Comparison of ENCODE assay signal across 11 cellular contexts in genomic region chr15:90280743-90281142, GRCh38. TPM values are rescaled to one million over a fixed set of nuclear protein-coding genes. Genes with fewer than 3 reads are reported as not detected.
DNase-seq lines count a peak whose midpoint lies in the region; ATAC-seq, FAIRE-seq and TF ChIP-seq lines count a peak whose summit lies in the region.
"Not testable (repeated sequence)": the region's sequence is repeated elsewhere in the genome, so short reads cannot be mapped to it uniquely, and the experiment has no call there.
"Had no signal": no experiment of that assay in that cellular context is flagged by ENCODE, and none has a peak within 500 bp of the region (broad histone marks: within the 10 kb centered on the region; RNA-seq: fewer than 3 reads in every experiment).

No MANE protein-coding gene starts in this region.

- TF ChIP-seq POLR2A in K562 (conservative IDR thresholded peaks at IDR 0.05): not testable (repeated sequence)

- not testable (repeated sequence) for DNase-seq in SJCRH30; WERI-Rb-1; K562 (ENCODE audit: extremely low read depth in 1 of 4, low spot score in 3 of 4); neural progenitor cell (ENCODE audit: low spot score)
- peak; percentile 14 for DNase-seq in activated CD8-positive, alpha-beta memory T cell treated with anti-CD3 and anti-CD28 coated beads, Interleukin-2, amount 10 ng/mL, durations not matched to agents 7 days and 5 days
- DNase-seq in right atrium auricular region (ENCODE audit: low spot score) (peak; percentile 18), osteocyte (ENCODE audit: extremely low spot score, unreplicated experiment) (peak; percentile 32), upper lobe of right lung (peak; percentile 6)

- not testable (repeated sequence) for TF ChIP-seq RAD21 in K562 (CRISPR knock-in tag; conservative IDR thresholded peaks at IDR 0.05 in 1 of 2, IDR thresholded peaks at IDR 0.05 in 1 of 2)

- not testable (repeated sequence) for FAIRE-seq in K562 (lab: Jason Lieb, UNC)

- intact Hi-C loops in K562 (cut with micrococcal nuclease): loop anchor here (10.0 kb wide), 1 partner anchor 536 kb away; no protein-coding TSS in a partner anchor
- intact Hi-C loops in upper lobe of right lung (cut with DNase I): not testable (repeated sequence)

- H3K27me3 Mint-ChIP-seq in activated CD8-positive, alpha-beta memory T cell treated with anti-CD3 and anti-CD28 coated beads, Interleukin-2, amount 10 ng/mL, durations not matched to agents 7 days and 5 days; neural progenitor cell (ENCODE audit: insufficient read depth, low read depth); osteocyte (ENCODE audit: unreplicated experiment): not testable (repeated sequence)

- H3K4me1 ChIP-seq in SJCRH30; K562 (replicated peaks in 1 of 2; ENCODE audit: control insufficient read depth in 2 of 2, insufficient read depth in 2 of 2, low read length in 2 of 2); right atrium auricular region; neural progenitor cell; upper lobe of right lung: not testable (repeated sequence)

- in situ Hi-C loops in K562 (cut with MboI): not testable (repeated sequence)

- not testable (repeated sequence) for H3K4me3 ChIP-seq in SJCRH30; WERI-Rb-1 (ENCODE audit: low read depth, low read length); K562; right atrium auricular region; neural progenitor cell; upper lobe of right lung

- not testable (repeated sequence) for H3K4me3 Mint-ChIP-seq in activated CD8-positive, alpha-beta memory T cell treated with anti-CD3 and anti-CD28 coated beads, Interleukin-2, amount 10 ng/mL, durations not matched to agents 7 days and 5 days; neural progenitor cell; osteocyte (ENCODE audit: unreplicated experiment)

- not testable (repeated sequence) for H3K9me1 ChIP-seq in K562 (ENCODE audit: control insufficient read depth, insufficient read depth, low read length)

- POLR2A ChIA-PET in K562 (lab: Yijun Ruan, JAX): not testable (repeated sequence)

- not testable (repeated sequence) for H3K36me3 ChIP-seq in SJCRH30; WERI-Rb-1; K562 (ENCODE audit: control insufficient read depth, insufficient read depth, low read length); right atrium auricular region; neural progenitor cell; upper lobe of right lung

- not testable (repeated sequence) for H3K9me3 ChIP-seq in SJCRH30 (replicated peaks); WERI-Rb-1 (ENCODE audit: severe bottlenecking); K562 (replicated peaks; ENCODE audit: control insufficient read depth, insufficient read depth, low read depth, low read length); right atrium auricular region; neural progenitor cell (ENCODE audit: low read depth); upper lobe of right lung

- ATAC-seq in activated CD8-positive, alpha-beta memory T cell treated with anti-CD3 and anti-CD28 coated beads, Interleukin-2, amount 10 ng/mL, durations not matched to agents 7 days and 5 days; upper lobe of right lung: not testable (repeated sequence)
- ATAC-seq in K562: peak; percentile 79

- TF ChIP-seq CTCF in WERI-Rb-1 (IDR thresholded peaks at IDR 0.05; ENCODE audit: low read depth, low read length); K562 (IDR thresholded peaks at IDR 0.05 in 2 of 3, conservative IDR thresholded peaks at IDR 0.05 in 1 of 3; ENCODE audit: insufficient read depth in 2 of 3, low read depth in 1 of 3, low read length in 3 of 3); right atrium auricular region (IDR thresholded peaks at IDR 0.05); neural progenitor cell (IDR thresholded peaks at IDR 0.05); osteocyte (IDR thresholded peaks at IDR 0.05); upper lobe of right lung (IDR thresholded peaks at IDR 0.05): not testable (repeated sequence)

- not testable (repeated sequence) for H4K20me1 ChIP-seq in K562 (replicated peaks; ENCODE audit: control insufficient read depth, insufficient read depth, low read length); neural progenitor cell (ENCODE audit: low read depth)

- H3K79me2 ChIP-seq in K562 (ENCODE audit: control insufficient read depth, insufficient read depth, low read length); neural progenitor cell (ENCODE audit: low read depth): not testable (repeated sequence)

- not testable (repeated sequence) for H2AFZ ChIP-seq in K562 (ENCODE audit: low read depth, low read length); neural progenitor cell (replicated peaks)

- WGBS in K562 (ENCODE audit: insufficient coverage, low coverage, missing lambda C conversion rate): 49% methylated on average over 5 of the region's 5 CpGs

- peaks cover 13% of the 10 kb centered on the region for H3F3A ChIP-seq in neural progenitor cell (ENCODE audit: low read depth)

- not testable (repeated sequence) for H3K9me3 Mint-ChIP-seq in activated CD8-positive, alpha-beta memory T cell treated with anti-CD3 and anti-CD28 coated beads, Interleukin-2, amount 10 ng/mL, durations not matched to agents 7 days and 5 days (ENCODE audit: low read depth); neural progenitor cell; osteocyte (ENCODE audit: unreplicated experiment)

- CTCF ChIA-PET in activated CD8-positive, alpha-beta memory T cell treated with anti-CD3 and anti-CD28 coated beads, Interleukin-2, amount 10 ng/mL, durations not matched to agents 7 days and 5 days (lab: Charles Lee): interaction anchor here (0.9 to 1.4 kb wide), 3 partner anchors 10 to 32 kb away, joined by 3 to 6 read pairs (median 4); partner anchors contain the start of gene TTLL13
- CTCF ChIA-PET in K562 (lab: Yijun Ruan, JAX; ENCODE audit: low intra/inter-chr PET ratio): not testable (repeated sequence)

- not testable (repeated sequence) for H3K27ac Mint-ChIP-seq in activated CD8-positive, alpha-beta memory T cell treated with anti-CD3 and anti-CD28 coated beads, Interleukin-2, amount 10 ng/mL, durations not matched to agents 7 days and 5 days; neural progenitor cell; osteocyte (ENCODE audit: unreplicated experiment)

- not testable (repeated sequence) for H3K36me3 Mint-ChIP-seq in activated CD8-positive, alpha-beta memory T cell treated with anti-CD3 and anti-CD28 coated beads, Interleukin-2, amount 10 ng/mL, durations not matched to agents 7 days and 5 days; neural progenitor cell; osteocyte (ENCODE audit: unreplicated experiment)

- H3K4me2 ChIP-seq in K562 (ENCODE audit: insufficient read depth, low read length): not testable (repeated sequence)
- peak overlapping the region; percentile 50 for H3K4me2 ChIP-seq in neural progenitor cell

- BruUV-seq in K562 (replicated peaks; lab: Mats Ljungman, UMichigan): not testable (repeated sequence)

- not testable (repeated sequence) for H3K27me3 ChIP-seq in SJCRH30; WERI-Rb-1 (ENCODE audit: insufficient read depth, low read depth, severe bottlenecking); K562 (ENCODE audit: control insufficient read depth in 2 of 2, insufficient read depth in 2 of 2, low read length in 2 of 2); right atrium auricular region; neural progenitor cell; upper lobe of right lung

- TF ChIP-seq EP300 in K562 (IDR thresholded peaks at IDR 0.05; ENCODE audit: low read length): not testable (repeated sequence)

- peak overlapping the region; percentile 30; the same call in 1 of the 2 replicates for H3K27ac ChIP-seq in SJCRH30
- H3K27ac ChIP-seq in WERI-Rb-1: peak overlapping the region; percentile 29
- H3K27ac ChIP-seq in K562 (ENCODE audit: extremely low read depth, low read depth, low read length); right atrium auricular region; neural progenitor cell; upper lobe of right lung: not testable (repeated sequence)

- not testable (repeated sequence) for H3K4me1 Mint-ChIP-seq in activated CD8-positive, alpha-beta memory T cell treated with anti-CD3 and anti-CD28 coated beads, Interleukin-2, amount 10 ng/mL, durations not matched to agents 7 days and 5 days; neural progenitor cell; osteocyte (ENCODE audit: unreplicated experiment)

- not testable (repeated sequence) for H3K9ac ChIP-seq in K562 (ENCODE audit: insufficient read depth in 1 of 2, low read depth in 2 of 2, low read length in 2 of 2); neural progenitor cell

RNA-seq across cellular contexts. Expression of gene NGRN, which starts 15.3 kb away (rescaled TPM):
- total RNA-seq in SJCRH30 (2014; rRNA removed; shearing (Covaris generic)): 88.9 and 93.4 TPM in 2 replicates
- total RNA-seq in activated CD8-positive, alpha-beta memory T cell treated with anti-CD3 and anti-CD28 coated beads, Interleukin-2, amount 10 ng/mL, durations not matched to agents 7 days and 5 days: 10 to 100 TPM; 30.1 to 34.9 TPM
- total RNA-seq in K562 (2011; cell fraction: chromatin; rRNA removed; ENCODE audit: low replicate concordance): 23.0 and 24.9 TPM in 2 replicates
- 17.9 and 20.5 TPM in 2 replicates for total RNA-seq in K562 (2011; cell fraction: nucleolus; rRNA removed)
- total RNA-seq in K562 (2011; cell fraction: nucleoplasm; rRNA removed): 24.8 and 26.5 TPM in 2 replicates
- total RNA-seq in K562 (2014; rRNA removed): 69.5 and 73.4 TPM in 2 replicates
- 54.9 and 58.8 TPM in 2 replicates for total RNA-seq in K562 (2014; rRNA removed; fragmentation: Illumina TruSeq; extraction: Trizol)
- 60.0 and 61.5 TPM in 2 replicates for total RNA-seq in K562 (2015; rRNA removed; fragmentation: Illumina TruSeq; extraction: Trizol)
- total RNA-seq in K562 (2021): 64.6 and 66.5 TPM in 2 replicates
- 57.5 and 62.8 TPM in 2 replicates for polyA plus RNA-seq in K562 (2011; rRNA removed)
- 45.8 and 48.7 TPM in 2 replicates for polyA plus RNA-seq in K562 (2011; cell fraction: cytosol; rRNA removed)
- polyA plus RNA-seq in K562 (2011; cell fraction: nucleus; rRNA removed): 21.4 and 27.0 TPM in 2 replicates
- polyA plus RNA-seq in K562 (2012): 49.2 and 50.7 TPM in 2 replicates
- polyA plus RNA-seq in K562 (2014; fragmentation: Illumina TruSeq; extraction: Trizol): 47.9 and 56.5 TPM in 2 replicates
- polyA plus RNA-seq in K562 (2014; fragmentation: Nextera tagmentation; extraction: Ambion mirVana): 10 to 100 TPM; 14.0 to 21.0 TPM
- polyA plus RNA-seq in K562 (2014; rRNA removed): 64.5 and 70.3 TPM in 2 replicates
- polyA minus RNA-seq in K562 (2011; rRNA and poly(A)+ RNA removed): 37.7 and 38.0 TPM in 2 replicates
- polyA minus RNA-seq in K562 (2011; cell fraction: cytosol; rRNA and poly(A)+ RNA removed): 18.5 and 20.3 TPM in 2 replicates
- 8.5 and 11.4 TPM in 2 replicates for polyA minus RNA-seq in K562 (2011; cell fraction: nucleus; rRNA and poly(A)+ RNA removed)
- total RNA-seq in right atrium auricular region: 100 to 1,000 TPM; 107 to 110 TPM
- total RNA-seq in neural progenitor cell (ENCODE audit: low replicate concordance): 47.8 and 66.8 TPM in 2 replicates
- 92.3 and 94.8 TPM in 2 replicates for total RNA-seq in osteocyte
- 75.0 TPM for total RNA-seq in upper lobe of right lung

RNA-seq across cellular contexts. Expression of gene TTLL13, which starts 31.4 kb away (rescaled TPM):
- not detected in 2 replicates for total RNA-seq in SJCRH30 (2014; rRNA removed; shearing (Covaris generic))
- total RNA-seq in activated CD8-positive, alpha-beta memory T cell treated with anti-CD3 and anti-CD28 coated beads, Interleukin-2, amount 10 ng/mL, durations not matched to agents 7 days and 5 days: 1 to 10 TPM in 1 of 2 experiments, under 1 TPM in 1; 0.80 to 1.1 TPM
- 1.1 and 1.4 TPM in 2 replicates for total RNA-seq in K562 (2011; cell fraction: chromatin; rRNA removed; ENCODE audit: low replicate concordance)
- 0.53 and 0.83 TPM in 2 replicates for total RNA-seq in K562 (2011; cell fraction: nucleolus; rRNA removed)
- 0.37 and 0.76 TPM in 2 replicates for total RNA-seq in K562 (2011; cell fraction: nucleoplasm; rRNA removed)
- total RNA-seq in K562 (2014; rRNA removed) (0.04 TPM in 1 of 2 replicates, not detected in the other), K562 (2014; rRNA removed; fragmentation: Illumina TruSeq; extraction: Trizol) (0.10 and 0.22 TPM in 2 replicates), K562 (2015; rRNA removed; fragmentation: Illumina TruSeq; extraction: Trizol) (0.11 TPM in 1 of 2 replicates, not detected in the other), K562 (2021) (0.11 and 0.36 TPM in 2 replicates), right atrium auricular region (not detected), neural progenitor cell (ENCODE audit: low replicate concordance) (0.19 TPM in 1 of 2 replicates, not detected in the other), osteocyte (not detected in 2 replicates), upper lobe of right lung (not detected)
- polyA plus RNA-seq in K562 (2011; rRNA removed) (0.20 and 0.24 TPM in 2 replicates), K562 (2014; fragmentation: Illumina TruSeq; extraction: Trizol) (0.12 TPM in 1 of 2 replicates, not detected in the other), K562 (2014; fragmentation: Nextera tagmentation; extraction: Ambion mirVana) (under 1 TPM; 0.10 to 0.17 TPM), K562 (2014; rRNA removed) (0.05 TPM in 1 of 2 replicates, not detected in the other)
- polyA plus RNA-seq in K562 (2011; cell fraction: cytosol; rRNA removed): 0.22 and 0.24 TPM in 2 replicates
- polyA plus RNA-seq in K562 (2011; cell fraction: nucleus; rRNA removed): 0.49 and 0.74 TPM in 2 replicates
- 0.17 and 0.55 TPM in 2 replicates for polyA plus RNA-seq in K562 (2012)
- 0.28 and 0.51 TPM in 2 replicates for polyA minus RNA-seq in K562 (2011; rRNA and poly(A)+ RNA removed)
- polyA minus RNA-seq in K562 (2011; cell fraction: cytosol; rRNA and poly(A)+ RNA removed): not detected in 2 replicates
- polyA minus RNA-seq in K562 (2011; cell fraction: nucleus; rRNA and poly(A)+ RNA removed): 0.22 and 0.40 TPM in 2 replicates
- total RNA-seq: A172, A673 had no signal
- polyA plus RNA-seq: CD4-positive, alpha-beta memory T cell had no signal

RNA-seq across cellular contexts. Expression of gene GDPGP1, which starts 46.7 kb away (rescaled TPM):
- total RNA-seq in SJCRH30 (2014; rRNA removed; shearing (Covaris generic)): 1.8 and 2.7 TPM in 2 replicates
- 1 to 10 TPM; 7.0 to 9.8 TPM for total RNA-seq in activated CD8-positive, alpha-beta memory T cell treated with anti-CD3 and anti-CD28 coated beads, Interleukin-2, amount 10 ng/mL, durations not matched to agents 7 days and 5 days
- 9.0 and 29.0 TPM in 2 replicates for total RNA-seq in K562 (2011; cell fraction: chromatin; rRNA removed; ENCODE audit: low replicate concordance)
- total RNA-seq in K562 (2011; cell fraction: nucleolus; rRNA removed): 29.9 and 32.4 TPM in 2 replicates
- 18.3 and 18.8 TPM in 2 replicates for total RNA-seq in K562 (2011; cell fraction: nucleoplasm; rRNA removed)
- total RNA-seq in K562 (2014; rRNA removed) (3.9 and 4.0 TPM in 2 replicates), K562 (2014; rRNA removed; fragmentation: Illumina TruSeq; extraction: Trizol) (2.8 and 3.0 TPM in 2 replicates), K562 (2015; rRNA removed; fragmentation: Illumina TruSeq; extraction: Trizol) (2.4 and 3.0 TPM in 2 replicates), K562 (2021) (6.0 and 6.1 TPM in 2 replicates), right atrium auricular region (10 to 100 TPM in 1 of 2 donors, 1 to 10 TPM in 1; 8.6 to 16.1 TPM), neural progenitor cell (ENCODE audit: low replicate concordance) (0.67 and 3.5 TPM in 2 replicates), osteocyte (5.6 and 6.6 TPM in 2 replicates), upper lobe of right lung (11.2 TPM)
- polyA plus RNA-seq in K562 (2011; rRNA removed) (3.7 and 4.0 TPM in 2 replicates), K562 (2014; fragmentation: Illumina TruSeq; extraction: Trizol) (1.2 and 2.0 TPM in 2 replicates), K562 (2014; fragmentation: Nextera tagmentation; extraction: Ambion mirVana) (under 1 TPM; 0.78 to 0.92 TPM), K562 (2014; rRNA removed) (2.6 and 3.3 TPM in 2 replicates)
- polyA plus RNA-seq in K562 (2011; cell fraction: cytosol; rRNA removed): 1.4 and 2.7 TPM in 2 replicates
- 9.9 and 12.7 TPM in 2 replicates for polyA plus RNA-seq in K562 (2011; cell fraction: nucleus; rRNA removed)
- 2.3 and 4.2 TPM in 2 replicates for polyA plus RNA-seq in K562 (2012)
- polyA minus RNA-seq in K562 (2011; rRNA and poly(A)+ RNA removed): 7.1 and 7.7 TPM in 2 replicates
- polyA minus RNA-seq in K562 (2011; cell fraction: cytosol; rRNA and poly(A)+ RNA removed): 6.0 and 7.6 TPM in 2 replicates
- polyA minus RNA-seq in K562 (2011; cell fraction: nucleus; rRNA and poly(A)+ RNA removed): 13.9 and 15.4 TPM in 2 replicates

RNA-seq across cellular contexts. Expression of gene CIB1, which starts 47.0 kb away (rescaled TPM):
- 12.7 and 15.6 TPM in 2 replicates for total RNA-seq in SJCRH30 (2014; rRNA removed; shearing (Covaris generic))
- 100 to 1,000 TPM; 120 to 127 TPM for total RNA-seq in activated CD8-positive, alpha-beta memory T cell treated with anti-CD3 and anti-CD28 coated beads, Interleukin-2, amount 10 ng/mL, durations not matched to agents 7 days and 5 days
- 14.3 and 33.8 TPM in 2 replicates for total RNA-seq in K562 (2011; cell fraction: chromatin; rRNA removed; ENCODE audit: low replicate concordance)
- total RNA-seq in K562 (2011; cell fraction: nucleolus; rRNA removed): 35.9 and 36.5 TPM in 2 replicates
- 26.0 and 30.1 TPM in 2 replicates for total RNA-seq in K562 (2011; cell fraction: nucleoplasm; rRNA removed)
- total RNA-seq in K562 (2014; rRNA removed) (61.4 and 94.5 TPM in 2 replicates), K562 (2014; rRNA removed; fragmentation: Illumina TruSeq; extraction: Trizol) (46.9 and 49.6 TPM in 2 replicates), K562 (2015; rRNA removed; fragmentation: Illumina TruSeq; extraction: Trizol) (63.4 and 64.5 TPM in 2 replicates), K562 (2021) (106 and 107 TPM in 2 replicates), right atrium auricular region (10 to 100 TPM; 24.9 to 31.1 TPM), neural progenitor cell (ENCODE audit: low replicate concordance) (5.2 and 7.7 TPM in 2 replicates), osteocyte (33.8 and 35.9 TPM in 2 replicates), upper lobe of right lung (62.8 TPM)
- polyA plus RNA-seq in K562 (2011; rRNA removed) (136 and 186 TPM in 2 replicates), K562 (2014; fragmentation: Illumina TruSeq; extraction: Trizol) (107 and 138 TPM in 2 replicates), K562 (2014; fragmentation: Nextera tagmentation; extraction: Ambion mirVana) (10 to 100 TPM; 14.9 to 33.8 TPM), K562 (2014; rRNA removed) (128 and 142 TPM in 2 replicates)
- polyA plus RNA-seq in K562 (2011; cell fraction: cytosol; rRNA removed): 212 and 302 TPM in 2 replicates
- 104 and 147 TPM in 2 replicates for polyA plus RNA-seq in K562 (2011; cell fraction: nucleus; rRNA removed)
- polyA plus RNA-seq in K562 (2012): 132 and 166 TPM in 2 replicates
- polyA minus RNA-seq in K562 (2011; rRNA and poly(A)+ RNA removed): 38.2 and 47.4 TPM in 2 replicates
- polyA minus RNA-seq in K562 (2011; cell fraction: cytosol; rRNA and poly(A)+ RNA removed): 35.2 and 37.1 TPM in 2 replicates
- polyA minus RNA-seq in K562 (2011; cell fraction: nucleus; rRNA and poly(A)+ RNA removed): 10.0 and 16.9 TPM in 2 replicates
